ENCODE assay signal across 1 cellular context in genomic region chr20:54209216-54209813, GRCh38.
TF ChIP-seq lines count a peak whose summit lies in the region.

No MANE protein-coding gene starts in this region.

TF ChIP-seq in GM23338, 12 proteins besides CTCF, POLR2A, EP300 and RAD21 (continued from another document):
- TF ChIP-seq ZNF462 (CRISPR knock-in tag; IDR thresholded peaks at IDR 0.05) (no peak), CREB1 (CRISPR knock-in tag; IDR thresholded peaks at IDR 0.05; ENCODE audit: low read depth) (no peak), EZH2phosphoT487 (IDR thresholded peaks at IDR 0.05; ENCODE audit: unreplicated experiment) (no peak), ZNF114 (CRISPR knock-in tag; IDR thresholded peaks at IDR 0.05) (no peak)
